ENCODE assay signal across 1 cellular context in the genomic region with DNA sequence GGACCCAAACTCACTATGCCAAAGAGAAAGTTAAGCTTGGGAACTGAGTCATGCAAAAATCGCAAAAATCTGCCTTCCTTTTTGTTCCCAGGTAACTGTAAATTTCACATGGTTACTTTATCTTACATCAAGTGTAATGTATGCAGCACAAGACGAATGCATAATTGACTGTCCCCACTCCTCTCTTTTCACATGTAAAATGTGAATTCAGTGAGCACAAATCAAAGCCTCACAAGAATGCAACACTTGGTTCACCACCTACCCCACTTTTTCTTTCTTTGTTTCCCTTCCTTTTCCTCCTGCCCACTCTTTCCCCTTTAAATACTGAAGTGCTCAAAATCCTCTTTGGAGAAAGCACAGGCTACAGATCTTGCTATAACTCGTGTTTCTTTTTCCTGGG.
TF ChIP-seq lines count a peak whose summit lies in the region.

No MANE protein-coding gene starts in this region.

TF ChIP-seq in GM23338, 12 proteins besides CTCF, POLR2A, EP300 and RAD21 (continued from another document):
- no peak for TF ChIP-seq REST (IDR thresholded peaks at IDR 0.05; ENCODE audit: unreplicated experiment)
TF ChIP-seq in GM23338: peak in this region for 0.
